In genomic region chr1:12527564-12527963, GRCh38 we compare ENCODE assay signal across 21 cellular contexts.
DNase-seq lines count a peak whose midpoint lies in the region; ATAC-seq and TF ChIP-seq lines count a peak whose summit lies in the region.
"Had no signal": no experiment of that assay in that cellular context is flagged by ENCODE, and none has a peak within 500 bp of the region (broad histone marks: within the 10 kb centered on the region; RNA-seq: fewer than 3 reads in every experiment).

No MANE protein-coding gene starts in this region.

- 45% methylated on average over 16 of the region's 16 CpGs for WGBS in liver
- WGBS in sigmoid colon, 2 donors: 93 to 97% methylated on average over 16 of the region's 16 CpGs

- H3K27ac ChIP-seq in C4-2B: peak overlapping the region; percentile 67
- H3K27ac ChIP-seq in VCaP: peak overlapping the region; percentile 85
- peak overlapping the region; percentile 76 to 93 for H3K27ac ChIP-seq in liver (ENCODE audit: low read depth in 1 of 2, low read length in 2 of 2)
- H3K27ac ChIP-seq in sigmoid colon: no peak overlapping the region
- H3K27ac ChIP-seq: BLaER1, spleen had no signal

- peaks cover 10 to 45% (median 30%) of the 10 kb centered on the region in 4 donors for H3K4me1 ChIP-seq in liver (ENCODE audit: control insufficient read depth in 4 of 4, insufficient read depth in 4 of 4, low read length in 3 of 4)
- peaks cover 0 to 6% (median 2%) of the 10 kb centered on the region in 4 donors for H3K4me1 ChIP-seq in sigmoid colon
- H3K4me1 ChIP-seq: BLaER1 had no signal

- H3K27me3 ChIP-seq in liver (ENCODE audit: control insufficient read depth in 4 of 4, insufficient read depth in 4 of 4, low read length in 3 of 4) (no peaks in the 10 kb centered on the region), sigmoid colon (no peaks in the 10 kb centered on the region)
- H3K27me3 ChIP-seq: adrenal gland, BLaER1, spleen had no signal

- TF ChIP-seq EP300 in sigmoid colon (IDR thresholded peaks at IDR 0.05): no peak

- no peak for TF ChIP-seq POLR2A in sigmoid colon (IDR thresholded peaks at IDR 0.05)

- intact Hi-C loops in sigmoid colon (cut with DNase I): no loop called here

- DNase-seq in sigmoid colon (peak; percentile 58), NCI-H1417 (lab: John Stamatoyannopoulos, UW) (no peak), NCI-H1105 treated with DMSO at 0.1 percent for 48 hours (lab: John Stamatoyannopoulos, UW) (no peak), GM19238 (ENCODE audit: insufficient read length, low spot score) (no peak)
- DNase-seq: activated B cell treated with CpG ODN at 0.5 μM for 24 hours; activated CD4-positive, alpha-beta memory T cell treated with anti-CD3 and anti-CD28 coated beads, Interleukin-2, amount 10 ng/mL, durations not matched to agents 7 days and 5 days; activated gamma-delta T cell treated with Interleukin-2 at 50 U/mL for 16 hours; activated T-cell treated with anti-CD3 and anti-CD28 coated beads for 4 hours; Karpas-422; NCI-H187; nephron progenitor cell; stimulated activated CD4-positive, alpha-beta T cell treated with anti-CD3 and anti-CD28 coated beads, Interleukin-4, amount 100 ng/mL, for 4 hours; T-helper 9 cell had no signal

- ATAC-seq in GM18907 (IDR thresholded peaks at IDR 0.05; ENCODE audit: unreplicated experiment): no peak

- H3K4me3 ChIP-seq in liver (ENCODE audit: low read depth in 1 of 3, low read length in 3 of 3): peak overlapping the region; percentile 3 to 42 (median 12)
- no peak overlapping the region for H3K4me3 ChIP-seq in sigmoid colon
- H3K4me3 ChIP-seq: adrenal gland, BLaER1, prostate gland, spleen had no signal

- TF ChIP-seq CTCF in C4-2B (conservative IDR thresholded peaks at IDR 0.05) (no peak), VCaP (conservative IDR thresholded peaks at IDR 0.05) (no peak), liver (IDR thresholded peaks at IDR 0.05; ENCODE audit: low read depth, low read length, missing input control) (no peak), sigmoid colon (IDR thresholded peaks at IDR 0.05) (no peak)

- H3K36me3 ChIP-seq in liver (ENCODE audit: control insufficient read depth in 4 of 4, insufficient read depth in 3 of 4, low read depth in 1 of 4, low read length in 3 of 4) (no peaks in the 10 kb centered on the region), sigmoid colon (no peaks in the 10 kb centered on the region)
- H3K36me3 ChIP-seq: adrenal gland, BLaER1, prostate gland, spleen had no signal

- H3K9me3 ChIP-seq in liver (ENCODE audit: control insufficient read depth in 4 of 4, low read length in 3 of 4) (no peaks in the 10 kb centered on the region), sigmoid colon (no peaks in the 10 kb centered on the region)
- H3K9me3 ChIP-seq: adrenal gland, BLaER1, prostate gland, spleen had no signal

- peak in 1 of 2 donors; percentile 55 for TF ChIP-seq RAD21 in liver (IDR thresholded peaks at IDR 0.05)

- H3K9ac ChIP-seq in liver (ENCODE audit: low read depth in 1 of 2, low read length in 2 of 2): peak overlapping the region in 1 of 2 donors; percentile 54
- H3K9ac ChIP-seq: BLaER1 had no signal

TF ChIP-seq in liver, 16 proteins besides CTCF, POLR2A, EP300 and RAD21:
- TF ChIP-seq NR2F2 (IDR thresholded peaks at IDR 0.05) (peak; percentile 48), FOXA1 (IDR thresholded peaks at IDR 0.05) (no peak), TAF1 (conservative IDR thresholded peaks at IDR 0.05) (no peak), ATF3 (IDR thresholded peaks at IDR 0.05) (no peak), HNF4G (IDR thresholded peaks at IDR 0.05) (peak; percentile 71), YY1 (IDR thresholded peaks at IDR 0.05) (no peak), JUND (IDR thresholded peaks at IDR 0.05) (peak; percentile 44 to 56), GABPA (IDR thresholded peaks at IDR 0.05 in 1 of 2, conservative IDR thresholded peaks at IDR 0.05 in 1 of 2) (no peak), EGR1 (IDR thresholded peaks at IDR 0.05; ENCODE audit: low read depth in 2 of 2) (peak in 1 of 2 donors; percentile 9), ZBTB33 (IDR thresholded peaks at IDR 0.05) (no peak), FOXA2 (IDR thresholded peaks at IDR 0.05) (no peak), REST (IDR thresholded peaks at IDR 0.05) (peak; percentile 49), MAX (IDR thresholded peaks at IDR 0.05) (no peak), RXRA (IDR thresholded peaks at IDR 0.05) (peak; percentile 89 to 90), HNF4A (conservative IDR thresholded peaks at IDR 0.05) (peak; percentile 86 to 90), SP1 (IDR thresholded peaks at IDR 0.05) (peak; percentile 67)

Comparison
In these comparisons a context has a peak if more than half of its experiments do, and no peak if none do; other contexts are left out.
1. H3K27ac ChIP-seq: peak in C4-2B (single experiment), VCaP (single experiment) and liver (2 of 2); none in sigmoid colon (0 of 4).
2. H3K4me3 ChIP-seq: peak in liver (3 of 3); none in sigmoid colon (0 of 4).